8 cellular contexts compared by ENCODE assay signal in the genomic region with DNA sequence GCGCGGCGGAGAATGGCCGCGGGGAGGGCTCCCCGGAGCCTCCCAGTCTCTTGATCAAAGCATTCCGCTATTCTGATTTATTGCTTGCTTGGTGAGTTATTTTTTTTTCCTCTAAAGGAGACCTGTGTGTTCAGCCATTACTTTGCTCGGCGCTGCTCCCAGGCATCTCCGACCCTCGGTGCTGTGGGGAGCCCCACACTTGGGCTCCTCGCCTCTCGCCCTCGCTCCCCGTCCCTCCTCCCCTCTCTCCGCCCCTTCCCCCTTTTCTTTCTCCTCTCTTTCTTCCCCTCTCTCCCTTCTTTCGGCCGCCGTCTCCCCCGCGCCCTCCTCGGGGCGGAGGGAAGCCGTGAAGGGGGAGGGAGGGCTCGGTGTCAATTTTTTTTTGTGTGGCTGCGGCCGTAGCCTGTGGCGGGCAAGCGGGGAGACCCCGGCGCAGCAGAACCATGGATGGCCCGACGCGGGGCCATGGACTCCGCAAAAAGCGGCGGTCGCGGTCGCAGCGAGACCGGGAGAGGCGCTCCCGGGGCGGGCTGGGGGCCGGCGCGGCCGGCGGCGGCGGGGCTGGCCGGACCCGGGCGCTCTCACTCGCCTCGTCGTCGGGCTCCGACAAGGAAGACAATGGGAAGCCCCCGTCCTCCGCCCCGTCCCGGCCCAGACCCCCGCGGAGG. TPM values are rescaled to one million over a fixed set of nuclear protein-coding genes. Genes with fewer than 3 reads are reported as not detected.
DNase-seq lines count a peak whose midpoint lies in the region; ATAC-seq and TF ChIP-seq lines count a peak whose summit lies in the region.

No MANE protein-coding gene starts in this region.

- no peaks in the 10 kb centered on the region for H3K9me3 Mint-ChIP-seq in activated T-helper 17 cell treated with anti-CD3 and anti-CD28 coated beads, Interleukin-2, amount 50 U/mL, for 72 hours

- no peak for DNase-seq in BJ (ENCODE audit: low read depth)
- DNase-seq in HFF-Myc (ENCODE audit: extremely low read depth, low read depth) = no peak
- DNase-seq in iPS DF 6.9 (ENCODE audit: low read depth, low spot score) = no peak
- no peak for DNase-seq in amniotic stem cell (lab: John Stamatoyannopoulos, UW)
- no peak for DNase-seq in NCI-H1436 treated with DMSO at 0.1 percent for 48 hours (lab: John Stamatoyannopoulos, UW)

- no CpG with 5 or more reads among the region's 66 CpGs for WGBS in iPS DF 6.9 (ENCODE audit: insufficient coverage, insufficient read length)

- H3K36me3 Mint-ChIP-seq in activated T-helper 17 cell treated with anti-CD3 and anti-CD28 coated beads, Interleukin-2, amount 50 U/mL, for 72 hours (ENCODE audit: low read depth) = no peaks in the 10 kb centered on the region

- H3K9me3 ChIP-seq in iPS DF 6.9 (ENCODE audit: control insufficient read depth, insufficient read depth, low read length) = no peaks in the 10 kb centered on the region

- CTCF ChIA-PET in BJ (lab: Yijun Ruan, JAX) = no interaction called here

- H3K4me3 ChIP-seq in BJ (ENCODE audit: low read depth, low read length) = peak overlapping the region; percentile 59
- H3K4me3 ChIP-seq in HFF-Myc (replicated peaks; ENCODE audit: low read depth, low read length) = peak overlapping the region; percentile 53
- peak overlapping the region; percentile 65; the same call in 1 of the 2 replicates for H3K4me3 ChIP-seq in iPS DF 6.9 (ENCODE audit: low read length)
- peak overlapping the region; percentile 53 to 79 (median 71) for H3K4me3 ChIP-seq in skin epidermis

- no peak for ATAC-seq in activated T-helper 17 cell treated with anti-CD3 and anti-CD28 coated beads, Interleukin-2, amount 50 U/mL, for 72 hours (replicated peaks)
- ATAC-seq in GM18868 (IDR thresholded peaks at IDR 0.05; ENCODE audit: unreplicated experiment) = no peak

- no peak overlapping the region for H3K27ac Mint-ChIP-seq in activated T-helper 17 cell treated with anti-CD3 and anti-CD28 coated beads, Interleukin-2, amount 50 U/mL, for 72 hours

- POLR2A ChIA-PET in BJ (lab: Charles Lee) = no interaction called here

- H3K27me3 ChIP-seq in BJ (ENCODE audit: control insufficient read depth, insufficient read depth, low read length) (peaks cover 3% of the 10 kb centered on the region; the same call in 1 of the 2 replicates), iPS DF 6.9 (ENCODE audit: control insufficient read depth, insufficient read depth, low read length) (peaks cover 41% of the 10 kb centered on the region)

- no peaks in the 10 kb centered on the region for H3K4me1 ChIP-seq in iPS DF 6.9 (ENCODE audit: control insufficient read depth, insufficient read depth, low read length)

- H3K4me1 Mint-ChIP-seq in activated T-helper 17 cell treated with anti-CD3 and anti-CD28 coated beads, Interleukin-2, amount 50 U/mL, for 72 hours = no peaks in the 10 kb centered on the region

- H3K36me3 ChIP-seq in BJ (ENCODE audit: control insufficient read depth, insufficient read depth, low read length) = no peaks in the 10 kb centered on the region
- no peaks in the 10 kb centered on the region for H3K36me3 ChIP-seq in iPS DF 6.9 (ENCODE audit: control insufficient read depth, insufficient read depth, low read length)

- no peak for TF ChIP-seq CTCF in BJ (IDR thresholded peaks at IDR 0.05; ENCODE audit: insufficient read depth, low read depth, low read length)
- TF ChIP-seq CTCF in HFF-Myc (IDR thresholded peaks at IDR 0.05; ENCODE audit: low read depth, low read length, missing control alignments) = no peak

- peaks cover 19% of the 10 kb centered on the region for H3K27me3 Mint-ChIP-seq in activated T-helper 17 cell treated with anti-CD3 and anti-CD28 coated beads, Interleukin-2, amount 50 U/mL, for 72 hours

- H3K27ac ChIP-seq in iPS DF 6.9 (ENCODE audit: low read length) (no peak overlapping the region), skin epidermis (peak overlapping the region in 17 of 21 experiments; percentile 8 to 88 (median 58))

- peak overlapping the region; percentile 77 for H3K4me3 Mint-ChIP-seq in activated T-helper 17 cell treated with anti-CD3 and anti-CD28 coated beads, Interleukin-2, amount 50 U/mL, for 72 hours

RNA-seq across cellular contexts. Expression of a gene that starts 1.1 kb away (rescaled TPM):
- 0.32 and 0.54 TPM in 2 replicates for polyA plus RNA-seq in BJ (2011; rRNA removed)
- 2.0 TPM in 2 replicates for polyA minus RNA-seq in BJ (2011; rRNA and poly(A)+ RNA removed)
- 10 to 100 TPM; 20.1 to 39.9 TPM for total RNA-seq in activated T-helper 17 cell treated with anti-CD3 and anti-CD28 coated beads, Interleukin-2, amount 50 U/mL, for 72 hours
